In genomic region chr9:81028504-81028903, GRCh38 we compare ENCODE assay signal across 9 cellular contexts.
DNase-seq lines count a peak whose midpoint lies in the region; ATAC-seq and TF ChIP-seq lines count a peak whose summit lies in the region.
"Had no signal": no experiment of that assay in that cellular context is flagged by ENCODE, and none has a peak within 500 bp of the region (broad histone marks: within the 10 kb centered on the region; RNA-seq: fewer than 3 reads in every experiment).

No MANE protein-coding gene starts in this region.

- H3K27ac ChIP-seq in GM23248 (no peak overlapping the region), SJCRH30 (peak overlapping the region; percentile 82), hepatocyte (no peak overlapping the region)

- ATAC-seq in sciatic nerve (peak; percentile 90), HG03159 (IDR thresholded peaks at IDR 0.05; ENCODE audit: unreplicated experiment) (no peak), natural killer cell (no peak)

- H2AFZ ChIP-seq in GM23248 (no peak overlapping the region), hepatocyte (no peak overlapping the region)

- no peaks in the 10 kb centered on the region for H3K9me3 ChIP-seq in GM23248 (ENCODE audit: low read depth)
- H3K9me3 ChIP-seq in SJCRH30 (replicated peaks) = no peaks in the 10 kb centered on the region; the same call in 1 of the 2 replicates
- no peaks in the 10 kb centered on the region for H3K9me3 ChIP-seq in hepatocyte (ENCODE audit: low read depth)

- H3F3A ChIP-seq in GM23248 (ENCODE audit: insufficient read depth) = peaks cover 26% of the 10 kb centered on the region

- no peak overlapping the region for H3K27ac Mint-ChIP-seq in natural killer cell

- H3K36me3 Mint-ChIP-seq in natural killer cell = no peaks in the 10 kb centered on the region

- WGBS in GM23248 (ENCODE audit: low coverage in 1 of 2, low lambda C conversion rate in 2 of 2, missing lambda C conversion rate in 2 of 2), 2 experiments = 3 to 6% methylated on average over 4 of the region's 4 CpGs
- 81% methylated on average over 4 of the region's 4 CpGs for WGBS in hepatocyte (ENCODE audit: low lambda C conversion rate, missing lambda C conversion rate)

- H3K4me1 Mint-ChIP-seq in natural killer cell = no peaks in the 10 kb centered on the region

- H3K27me3 Mint-ChIP-seq in natural killer cell (ENCODE audit: low read depth in 2 of 2) = no peaks in the 10 kb centered on the region

- H4K20me1 ChIP-seq in GM23248 (ENCODE audit: insufficient read depth) (no peaks in the 10 kb centered on the region), hepatocyte (ENCODE audit: insufficient read depth, poor library complexity, severe bottlenecking) (no peaks in the 10 kb centered on the region)

- H3K9me2 ChIP-seq in GM23248 (ENCODE audit: insufficient read depth) (no peaks in the 10 kb centered on the region), hepatocyte (replicated peaks; ENCODE audit: insufficient read depth) (no peaks in the 10 kb centered on the region)

- in situ Hi-C loops in GM23248 (cut with MboI) = no loop called here

- peaks cover 7% of the 10 kb centered on the region; the same call in 1 of the 2 replicates for H3K27me3 ChIP-seq in GM23248 (replicated peaks; ENCODE audit: insufficient read depth)
- no peaks in the 10 kb centered on the region for H3K27me3 ChIP-seq in SJCRH30
- no peaks in the 10 kb centered on the region for H3K27me3 ChIP-seq in hepatocyte

- H3K79me2 ChIP-seq in GM23248 (ENCODE audit: insufficient read depth) = no peaks in the 10 kb centered on the region
- no peaks in the 10 kb centered on the region for H3K79me2 ChIP-seq in hepatocyte

- TF ChIP-seq CTCF in fibroblast of mammary gland (conservative IDR thresholded peaks at IDR 0.05; ENCODE audit: control insufficient read depth, insufficient read depth, low read depth, low read length) = no peak
- no peak for TF ChIP-seq CTCF in hepatocyte (IDR thresholded peaks at IDR 0.05; ENCODE audit: poor library complexity)
- no peak for TF ChIP-seq CTCF in natural killer cell (IDR thresholded peaks at IDR 0.05)

- H3K4me2 ChIP-seq in GM23248 (ENCODE audit: unreplicated experiment) (peak overlapping the region; percentile 19), hepatocyte (no peak overlapping the region)

- DNase-seq in GM23248 = peak; percentile 91
- DNase-seq in SJCRH30 = peak; percentile 83 to 96
- DNase-seq in fibroblast of mammary gland (ENCODE audit: low read depth) = peak; percentile 96
- no peak for DNase-seq in sciatic nerve (ENCODE audit: low spot score)
- no peak for DNase-seq in activated CD4-positive, alpha-beta T cell treated with anti-CD3 and anti-CD28 coated beads for 48 hours
- DNase-seq in hepatocyte (ENCODE audit: low spot score) = no peak
- no peak for DNase-seq in natural killer cell
- DNase-seq: NCI-H2171 treated with DMSO at 0.1 percent for 48 hours had no signal

- H3K4me1 ChIP-seq in GM23248 (ENCODE audit: insufficient read depth) (peaks cover 10% of the 10 kb centered on the region), SJCRH30 (peaks cover 40% of the 10 kb centered on the region), hepatocyte (ENCODE audit: insufficient read depth) (peaks cover 13% of the 10 kb centered on the region)

- no peak overlapping the region for H3K9ac ChIP-seq in GM23248

- peaks cover 2 to 5% of the 10 kb centered on the region in 2 donors for H3K9me3 Mint-ChIP-seq in natural killer cell

- H3K4me3 ChIP-seq in GM23248 (no peak overlapping the region), SJCRH30 (peak overlapping the region; percentile 1; the same call in 1 of the 2 replicates), fibroblast of mammary gland (ENCODE audit: control insufficient read depth, low read depth, low read length) (no peak overlapping the region), hepatocyte (no peak overlapping the region)

- H3K4me3 Mint-ChIP-seq in natural killer cell = no peak overlapping the region

- no peaks in the 10 kb centered on the region for H3K36me3 ChIP-seq in GM23248 (ENCODE audit: low read depth)
- H3K36me3 ChIP-seq in SJCRH30 = no peaks in the 10 kb centered on the region
- H3K36me3 ChIP-seq in hepatocyte (replicated peaks; ENCODE audit: insufficient read depth, low read depth) = no peaks in the 10 kb centered on the region

- intact Hi-C loops in sciatic nerve (cut with DNase I) = no loop called here
- intact Hi-C loops in natural killer cell (cut with micrococcal nuclease) = no loop called here

Comparison
In these comparisons a context has a peak if more than half of its experiments do, and no peak if none do; other contexts are left out.
1. DNase-seq: peak in GM23248 (single experiment), SJCRH30 (2 of 2) and fibroblast of mammary gland (single experiment); none in sciatic nerve (single experiment), activated CD4-positive, alpha-beta T cell treated with anti-CD3 and anti-CD28 coated beads for 48 hours (single experiment), hepatocyte (single experiment) and natural killer cell (single experiment).